In the genomic region with DNA sequence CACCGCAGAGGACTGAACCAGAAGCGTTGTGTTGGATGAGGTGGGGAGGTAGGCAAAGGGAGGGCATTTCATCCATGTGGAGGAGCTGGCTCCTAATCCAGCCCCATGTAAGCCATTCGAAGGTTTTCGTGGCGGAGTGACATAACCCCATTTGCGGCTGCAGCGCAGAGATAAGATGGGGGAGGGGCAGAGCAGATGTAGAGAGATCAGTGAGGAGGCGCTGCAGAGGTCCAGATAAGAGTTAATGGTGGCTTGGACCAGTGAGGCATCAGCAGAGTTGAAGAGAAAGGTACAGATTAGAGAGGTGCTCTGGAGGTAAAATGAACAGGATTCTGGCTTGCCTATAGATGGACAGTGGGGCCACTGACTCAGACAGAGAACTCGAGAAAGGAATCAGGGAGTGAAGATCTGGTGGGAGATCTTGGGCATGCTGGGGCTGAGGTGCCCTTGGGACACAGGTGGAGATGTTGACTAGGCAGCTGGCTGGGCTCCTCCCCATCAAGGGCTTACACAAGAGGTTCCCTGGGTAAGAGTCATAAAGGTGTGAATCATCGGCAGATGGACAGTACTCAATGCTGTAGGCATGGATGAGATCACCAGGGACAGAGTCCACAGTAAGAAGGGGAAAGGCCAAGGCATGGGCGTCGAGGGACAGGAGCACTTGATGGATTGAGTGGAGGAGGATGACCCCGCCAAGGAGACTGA, we compare ENCODE assay signal across 1 cellular context.
TF ChIP-seq lines count a peak whose summit lies in the region.

No MANE protein-coding gene starts in this region.

TF ChIP-seq in K562, 482 proteins besides CTCF, POLR2A, EP300 and RAD21 (continued from another document and continues in another):
- TF ChIP-seq, protein P1, sequence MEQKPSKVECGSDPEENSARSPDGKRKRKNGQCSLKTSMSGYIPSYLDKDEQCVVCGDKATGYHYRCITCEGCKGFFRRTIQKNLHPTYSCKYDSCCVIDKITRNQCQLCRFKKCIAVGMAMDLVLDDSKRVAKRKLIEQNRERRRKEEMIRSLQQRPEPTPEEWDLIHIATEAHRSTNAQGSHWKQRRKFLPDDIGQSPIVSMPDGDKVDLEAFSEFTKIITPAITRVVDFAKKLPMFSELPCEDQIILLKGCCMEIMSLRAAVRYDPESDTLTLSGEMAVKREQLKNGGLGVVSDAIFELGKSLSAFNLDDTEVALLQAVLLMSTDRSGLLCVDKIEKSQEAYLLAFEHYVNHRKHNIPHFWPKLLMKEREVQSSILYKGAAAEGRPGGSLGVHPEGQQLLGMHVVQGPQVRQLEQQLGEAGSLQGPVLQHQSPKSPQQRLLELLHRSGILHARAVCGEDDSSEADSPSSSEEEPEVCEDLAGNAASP (IDR thresholded peaks at IDR 0.05), result no peak
- TF ChIP-seq STAT6 (CRISPR knock-in tag; IDR thresholded peaks at IDR 0.05) (peak; percentile 90; the same call in 1 of the 2 replicates), BRCA1 (IDR thresholded peaks at IDR 0.05) (no peak), BRCA1 (CRISPR knock-in tag; IDR thresholded peaks at IDR 0.05) (no peak), HMBOX1 (IDR thresholded peaks at IDR 0.05) (peak; percentile 83; the same call in 1 of the 2 replicates), CCAR2 (IDR thresholded peaks at IDR 0.05; ENCODE audit: low read depth, low read length) (no peak), SMAD3 (CRISPR knock-in tag; conservative IDR thresholded peaks at IDR 0.05) (peak; percentile 94), MCM3 (IDR thresholded peaks at IDR 0.05) (no peak), CBFB (CRISPR knock-in tag; IDR thresholded peaks at IDR 0.05) (peak; percentile 94), EZH2 (IDR thresholded peaks at IDR 0.05; ENCODE audit: borderline replicate concordance, low read depth, low read length) (peak; percentile 95; the same call in 1 of the 2 replicates), ETV1 (tag; conservative IDR thresholded peaks at IDR 0.05; ENCODE audit: low read depth) (no peak; the same call in 1 of the 2 replicates), ZFP30 (CRISPR knock-in tag; IDR thresholded peaks at IDR 0.05; ENCODE audit: borderline replicate concordance) (no peak), ZNF280A (IDR thresholded peaks at IDR 0.05; ENCODE audit: low read depth, partially characterized antibody) (no peak), ARID1B (IDR thresholded peaks at IDR 0.05) (peak; percentile 100), PCBP1 (IDR thresholded peaks at IDR 0.05; ENCODE audit: low read depth, low read length, poor library complexity, severe bottlenecking) (no peak), SAP30 (IDR thresholded peaks at IDR 0.05; ENCODE audit: borderline replicate concordance, insufficient read depth, low read depth, low read length, poor library complexity, severe bottlenecking) (no peak), ZNF24 (IDR thresholded peaks at IDR 0.05) (peak; percentile 91), ZBTB5 (IDR thresholded peaks at IDR 0.05) (peak; percentile 71; the same call in 1 of the 2 replicates), POLR2AphosphoS2 (IDR thresholded peaks at IDR 0.05; ENCODE audit: low read length) (no peak), GTF2A2 (tag; IDR thresholded peaks at IDR 0.05) (no peak), ZNF224 (CRISPR knock-in tag; IDR thresholded peaks at IDR 0.05) (no peak), COPS2 (conservative IDR thresholded peaks at IDR 0.05) (no peak), RNF219 (CRISPR knock-in tag; IDR thresholded peaks at IDR 0.05) (no peak)
- TF ChIP-seq, protein P2, sequence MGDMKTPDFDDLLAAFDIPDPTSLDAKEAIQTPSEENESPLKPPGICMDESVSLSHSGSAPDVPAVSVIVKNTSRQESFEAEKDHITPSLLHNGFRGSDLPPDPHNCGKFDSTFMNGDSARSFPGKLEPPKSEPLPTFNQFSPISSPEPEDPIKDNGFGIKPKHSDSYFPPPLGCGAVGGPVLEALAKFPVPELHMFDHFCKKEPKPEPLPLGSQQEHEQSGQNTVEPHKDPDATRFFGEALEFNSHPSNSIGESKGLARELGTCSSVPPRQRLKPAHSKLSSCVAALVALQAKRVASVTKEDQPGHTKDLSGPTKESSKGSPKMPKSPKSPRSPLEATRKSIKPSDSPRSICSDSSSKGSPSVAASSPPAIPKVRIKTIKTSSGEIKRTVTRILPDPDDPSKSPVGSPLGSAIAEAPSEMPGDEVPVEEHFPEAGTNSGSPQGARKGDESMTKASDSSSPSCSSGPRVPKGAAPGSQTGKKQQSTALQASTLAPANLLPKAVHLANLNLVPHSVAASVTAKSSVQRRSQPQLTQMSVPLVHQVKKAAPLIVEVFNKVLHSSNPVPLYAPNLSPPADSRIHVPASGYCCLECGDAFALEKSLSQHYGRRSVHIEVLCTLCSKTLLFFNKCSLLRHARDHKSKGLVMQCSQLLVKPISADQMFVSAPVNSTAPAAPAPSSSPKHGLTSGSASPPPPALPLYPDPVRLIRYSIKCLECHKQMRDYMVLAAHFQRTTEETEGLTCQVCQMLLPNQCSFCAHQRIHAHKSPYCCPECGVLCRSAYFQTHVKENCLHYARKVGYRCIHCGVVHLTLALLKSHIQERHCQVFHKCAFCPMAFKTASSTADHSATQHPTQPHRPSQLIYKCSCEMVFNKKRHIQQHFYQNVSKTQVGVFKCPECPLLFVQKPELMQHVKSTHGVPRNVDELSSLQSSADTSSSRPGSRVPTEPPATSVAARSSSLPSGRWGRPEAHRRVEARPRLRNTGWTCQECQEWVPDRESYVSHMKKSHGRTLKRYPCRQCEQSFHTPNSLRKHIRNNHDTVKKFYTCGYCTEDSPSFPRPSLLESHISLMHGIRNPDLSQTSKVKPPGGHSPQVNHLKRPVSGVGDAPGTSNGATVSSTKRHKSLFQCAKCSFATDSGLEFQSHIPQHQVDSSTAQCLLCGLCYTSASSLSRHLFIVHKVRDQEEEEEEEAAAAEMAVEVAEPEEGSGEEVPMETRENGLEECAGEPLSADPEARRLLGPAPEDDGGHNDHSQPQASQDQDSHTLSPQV (IDR thresholded peaks at IDR 0.05), result no peak
- TF ChIP-seq, protein P3, sequence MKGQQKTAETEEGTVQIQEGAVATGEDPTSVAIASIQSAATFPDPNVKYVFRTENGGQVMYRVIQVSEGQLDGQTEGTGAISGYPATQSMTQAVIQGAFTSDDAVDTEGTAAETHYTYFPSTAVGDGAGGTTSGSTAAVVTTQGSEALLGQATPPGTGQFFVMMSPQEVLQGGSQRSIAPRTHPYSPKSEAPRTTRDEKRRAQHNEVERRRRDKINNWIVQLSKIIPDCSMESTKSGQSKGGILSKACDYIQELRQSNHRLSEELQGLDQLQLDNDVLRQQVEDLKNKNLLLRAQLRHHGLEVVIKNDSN (CRISPR knock-in tag; IDR thresholded peaks at IDR 0.05), result no peak
